ENCODE assay signal across 31 cellular contexts in genomic region chr1:19656134-19656779, GRCh38. TPM values are rescaled to one million over a fixed set of nuclear protein-coding genes. Genes with fewer than 3 reads are reported as not detected.
"Had no signal": no experiment of that assay in that cellular context is flagged by ENCODE, and none has a peak within 500 bp of the region (broad histone marks: within the 10 kb centered on the region; RNA-seq: fewer than 3 reads in every experiment).

No MANE protein-coding gene starts in this region.

- H3K4me3 Mint-ChIP-seq: activated B cell treated with CpG ODN at 0.5 μM for 24 hours; activated naive CD8-positive, alpha-beta T cell treated with anti-CD3 and anti-CD28 coated beads, Interleukin-2, amount 10 ng/mL, durations not matched to agents 7 days and 5 days; natural killer cell; stimulated activated memory B cell treated with anti-CD40 and anti-IgM and Interleukin-4, amounts not matched to agents 10 μg/mL and 1 μg/mL and 100 μg/mL, for 72 hours; stimulated activated naive CD8-positive, alpha-beta T cell treated with anti-CD3 and anti-CD28 coated beads, Interleukin-15, amount 100 ng/mL, for 72 hours; T-helper 2 cell treated with Interferon-gamma antibody and Interleukin-4, amounts not matched to agents 5 μg/mL and 100 μg/mL, for 36 hours; type B pancreatic cell had no signal

- ATAC-seq: esophagus mucosa; left lung; lower lobe of right lung; natural killer cell; sciatic nerve; stimulated activated memory B cell treated with anti-CD40 and anti-IgM and Interleukin-4, amounts not matched to agents 10 μg/mL and 1 μg/mL and 100 μg/mL, for 72 hours; stimulated activated naive CD8-positive, alpha-beta T cell treated with anti-CD3 and anti-CD28 coated beads, Interleukin-15, amount 100 ng/mL, for 72 hours had no signal

- H3K9me3 ChIP-seq: ascending aorta, left lung, lower lobe of right lung had no signal

- H3K4me3 ChIP-seq: ascending aorta, left lung, lower lobe of right lung, skin epidermis had no signal

- H3K36me3 ChIP-seq: left lung had no signal

- H3K27me3 ChIP-seq: ascending aorta, brain microvascular endothelial cell had no signal

- H3K9me3 Mint-ChIP-seq: activated B cell treated with CpG ODN at 0.5 μM for 24 hours; activated naive CD8-positive, alpha-beta T cell treated with anti-CD3 and anti-CD28 coated beads, Interleukin-2, amount 10 ng/mL, durations not matched to agents 7 days and 5 days; natural killer cell; stimulated activated memory B cell treated with anti-CD40 and anti-IgM and Interleukin-4, amounts not matched to agents 10 μg/mL and 1 μg/mL and 100 μg/mL, for 72 hours; stimulated activated naive CD8-positive, alpha-beta T cell treated with anti-CD3 and anti-CD28 coated beads, Interleukin-15, amount 100 ng/mL, for 72 hours; T-helper 2 cell treated with Interferon-gamma antibody and Interleukin-4, amounts not matched to agents 5 μg/mL and 100 μg/mL, for 36 hours; type B pancreatic cell had no signal

- DNase-seq: activated B cell treated with CpG ODN at 0.5 μM for 24 hours; activated CD4-positive, alpha-beta T cell treated with anti-CD3 and anti-CD28 coated beads, Interleukin-2, amount 50 U/mL, for 4 hours; activated CD8-positive, alpha-beta memory T cell treated with anti-CD3 and anti-CD28 coated beads for 24 hours; activated effector memory CD4-positive, alpha-beta T cell treated with Interleukin-2 at 50 U/mL for 16 hours; activated naive CD4-positive, alpha-beta T cell treated with Interleukin-2 at 50 U/mL for 16 hours; activated naive CD8-positive, alpha-beta T cell treated with anti-CD3 and anti-CD28 coated beads, Interleukin-2, amount 10 ng/mL, durations not matched to agents 7 days and 5 days; brain microvascular endothelial cell; cortex of kidney; foreskin melanocyte; kidney glomerular epithelial cell; left lung; lower lobe of right lung; mesendoderm; natural killer cell; stimulated activated CD4-positive, alpha-beta T cell treated with anti-CD3 and anti-CD28 coated beads, Interleukin-12 subunit alpha, Interleukin-12 subunit beta, amount 100 ng/mL, for 4 hours; stimulated activated CD4-positive, alpha-beta T cell treated with anti-CD3 and anti-CD28 coated beads, Interleukin-4, amount 100 ng/mL, for 4 hours; stimulated activated CD8-positive, alpha-beta memory T cell treated with anti-CD3 and anti-CD28 coated beads, Interleukin-4, amount 100 ng/mL, for 48 hours; stimulated activated naive CD8-positive, alpha-beta T cell treated with anti-CD3 and anti-CD28 coated beads, Interleukin-15, amount 100 ng/mL, for 72 hours; substantia nigra; T-helper 1 cell had no signal

- H3K27ac Mint-ChIP-seq: activated B cell treated with CpG ODN at 0.5 μM for 24 hours; activated naive CD8-positive, alpha-beta T cell treated with anti-CD3 and anti-CD28 coated beads, Interleukin-2, amount 10 ng/mL, durations not matched to agents 7 days and 5 days; stimulated activated memory B cell treated with anti-CD40 and anti-IgM and Interleukin-4, amounts not matched to agents 10 μg/mL and 1 μg/mL and 100 μg/mL, for 72 hours; stimulated activated naive CD8-positive, alpha-beta T cell treated with anti-CD3 and anti-CD28 coated beads, Interleukin-15, amount 100 ng/mL, for 72 hours; T-helper 2 cell treated with Interferon-gamma antibody and Interleukin-4, amounts not matched to agents 5 μg/mL and 100 μg/mL, for 36 hours; type B pancreatic cell had no signal

- H3K27ac ChIP-seq: ascending aorta, brain microvascular endothelial cell, left lung, lower lobe of right lung had no signal

- H3K36me3 Mint-ChIP-seq: natural killer cell; stimulated activated memory B cell treated with anti-CD40 and anti-IgM and Interleukin-4, amounts not matched to agents 10 μg/mL and 1 μg/mL and 100 μg/mL, for 72 hours had no signal

RNA-seq across cellular contexts. Expression of gene HTR6, which starts 8.4 kb away (rescaled TPM):
- total RNA-seq: activated B cell treated with CpG ODN at 0.5 μM for 24 hours, ascending aorta, cardiac septum, chondrocyte, esophagus mucosa, left lung, lower lobe of right lung, posterior vena cava, renal cortical epithelial cell, sciatic nerve had no signal
